Comparison of ENCODE assay signal across 8 cellular contexts in genomic region chr20:10674684-10675455, GRCh38. TPM values are rescaled to one million over a fixed set of nuclear protein-coding genes. Genes with fewer than 3 reads are reported as not detected.
DNase-seq lines count a peak whose midpoint lies in the region; ATAC-seq and TF ChIP-seq lines count a peak whose summit lies in the region.

No MANE protein-coding gene starts in this region.

- H3K36me3 ChIP-seq in heart left ventricle = peaks cover 0 to 11% (median 0%) of the 10 kb centered on the region in 9 donors
- H3K36me3 ChIP-seq in ovary = no peaks in the 10 kb centered on the region

- 3 to 5% (median 3%) methylated on average over 19 to 38 of the region's 38 CpGs for WGBS in heart left ventricle, 4 donors
- WGBS in ovary, 3 donors = 1% methylated on average over 38 of the region's 38 CpGs

- H3K27ac Mint-ChIP-seq in activated naive CD8-positive, alpha-beta T cell treated with anti-CD3 and anti-CD28 coated beads, Interleukin-2, amount 50 U/mL, for 24 hours = no peak overlapping the region

- ATAC-seq in GM21360 (IDR thresholded peaks at IDR 0.05; ENCODE audit: unreplicated experiment) = peak; percentile 36
- peak; percentile 31 for ATAC-seq in HG03565 (IDR thresholded peaks at IDR 0.05; ENCODE audit: unreplicated experiment)
- ATAC-seq in activated naive CD8-positive, alpha-beta T cell treated with anti-CD3 and anti-CD28 coated beads, Interleukin-2, amount 50 U/mL, for 24 hours = peak; percentile 33
- peak in 3 of 4 donors; percentile 39 to 65 (median 64) for ATAC-seq in heart left ventricle

- peak overlapping the region; percentile 62 for H3K4me3 Mint-ChIP-seq in activated naive CD8-positive, alpha-beta T cell treated with anti-CD3 and anti-CD28 coated beads, Interleukin-2, amount 50 U/mL, for 24 hours

- DNase-seq in EL (peak; percentile 77), NOMO-1 (lab: John Stamatoyannopoulos, UW; ENCODE audit: unreplicated experiment in 2 of 2) (peak; percentile 46 to 64), heart left ventricle (peak; percentile 83 to 90 (median 86)), ovary (peak; percentile 74 to 86 (median 83)), NCI-H187 treated with DMSO at 0.1 percent for 48 hours (lab: John Stamatoyannopoulos, UW) (no peak)
- DNase-seq in activated naive CD8-positive, alpha-beta T cell treated with anti-CD3 and anti-CD28 coated beads, Interleukin-2, amount 50 U/mL, for 24 hours = peak; percentile 59

- peaks cover 69% of the 10 kb centered on the region for H3K27me3 Mint-ChIP-seq in activated naive CD8-positive, alpha-beta T cell treated with anti-CD3 and anti-CD28 coated beads, Interleukin-2, amount 50 U/mL, for 24 hours

- intact Hi-C loops in heart left ventricle (cut with DNase I) = loop anchor here (1.0 to 10.0 kb wide), 31 partner anchors 42 to 870 kb away; no protein-coding TSS in a partner anchor
- intact Hi-C loops in ovary (cut with DNase I) = loop anchor here in 2 of 4 donors (5.0 to 10.0 kb wide), 3 partner anchors 120 to 597 kb away; partner anchors contain the start of genes MKKS (in 1 of the 2) and SLX4IP (in 1 of the 2)

- H3K4me1 ChIP-seq in heart left ventricle (peaks cover 0 to 23% (median 10%) of the 10 kb centered on the region in 12 donors), ovary (ENCODE audit: insufficient read depth) (peaks cover 3% of the 10 kb centered on the region)

- H3K9me3 ChIP-seq in heart left ventricle = no peaks in the 10 kb centered on the region
- H3K9me3 ChIP-seq in ovary = no peaks in the 10 kb centered on the region

- H3K27ac ChIP-seq in heart left ventricle = peak overlapping the region; percentile 91 to 99 (median 98)
- H3K27ac ChIP-seq in ovary = peak overlapping the region; percentile 90 to 98

- H3K9me3 Mint-ChIP-seq in activated naive CD8-positive, alpha-beta T cell treated with anti-CD3 and anti-CD28 coated beads, Interleukin-2, amount 50 U/mL, for 24 hours = no peaks in the 10 kb centered on the region

- H3K36me3 Mint-ChIP-seq in activated naive CD8-positive, alpha-beta T cell treated with anti-CD3 and anti-CD28 coated beads, Interleukin-2, amount 50 U/mL, for 24 hours (ENCODE audit: low read depth) = no peaks in the 10 kb centered on the region

- H3K4me1 Mint-ChIP-seq in activated naive CD8-positive, alpha-beta T cell treated with anti-CD3 and anti-CD28 coated beads, Interleukin-2, amount 50 U/mL, for 24 hours = peaks cover 34% of the 10 kb centered on the region

- peak overlapping the region; percentile 73 to 98 (median 91) for H3K4me3 ChIP-seq in heart left ventricle
- peak overlapping the region; percentile 66 for H3K4me3 ChIP-seq in ovary

- TF ChIP-seq CTCF in heart left ventricle (IDR thresholded peaks at IDR 0.05) (peak; percentile 73 to 95 (median 88)), ovary (IDR thresholded peaks at IDR 0.05) (peak; percentile 62 to 91 (median 83))

- TF ChIP-seq POLR2A in heart left ventricle (IDR thresholded peaks at IDR 0.05) = no peak
- no peak for TF ChIP-seq POLR2A in ovary (IDR thresholded peaks at IDR 0.05)

- H3K27me3 ChIP-seq in heart left ventricle (no peaks in the 10 kb centered on the region), ovary (no peaks in the 10 kb centered on the region)

- TF ChIP-seq EP300 in ovary (IDR thresholded peaks at IDR 0.05) = no peak

RNA-seq across cellular contexts. Expression of gene JAG1, which starts 1.1 kb away (rescaled TPM):
- total RNA-seq in heart left ventricle = 10 to 100 TPM; 20.9 to 42.6 (median 29.6) TPM
- polyA plus RNA-seq in heart left ventricle = 10 to 100 TPM; 12.5 to 12.7 TPM
- 10 to 100 TPM; 27.1 to 69.7 (median 41.0) TPM for total RNA-seq in ovary
- polyA plus RNA-seq in ovary = 10 to 100 TPM; 37.5 to 60.5 TPM
